In the genomic region with DNA sequence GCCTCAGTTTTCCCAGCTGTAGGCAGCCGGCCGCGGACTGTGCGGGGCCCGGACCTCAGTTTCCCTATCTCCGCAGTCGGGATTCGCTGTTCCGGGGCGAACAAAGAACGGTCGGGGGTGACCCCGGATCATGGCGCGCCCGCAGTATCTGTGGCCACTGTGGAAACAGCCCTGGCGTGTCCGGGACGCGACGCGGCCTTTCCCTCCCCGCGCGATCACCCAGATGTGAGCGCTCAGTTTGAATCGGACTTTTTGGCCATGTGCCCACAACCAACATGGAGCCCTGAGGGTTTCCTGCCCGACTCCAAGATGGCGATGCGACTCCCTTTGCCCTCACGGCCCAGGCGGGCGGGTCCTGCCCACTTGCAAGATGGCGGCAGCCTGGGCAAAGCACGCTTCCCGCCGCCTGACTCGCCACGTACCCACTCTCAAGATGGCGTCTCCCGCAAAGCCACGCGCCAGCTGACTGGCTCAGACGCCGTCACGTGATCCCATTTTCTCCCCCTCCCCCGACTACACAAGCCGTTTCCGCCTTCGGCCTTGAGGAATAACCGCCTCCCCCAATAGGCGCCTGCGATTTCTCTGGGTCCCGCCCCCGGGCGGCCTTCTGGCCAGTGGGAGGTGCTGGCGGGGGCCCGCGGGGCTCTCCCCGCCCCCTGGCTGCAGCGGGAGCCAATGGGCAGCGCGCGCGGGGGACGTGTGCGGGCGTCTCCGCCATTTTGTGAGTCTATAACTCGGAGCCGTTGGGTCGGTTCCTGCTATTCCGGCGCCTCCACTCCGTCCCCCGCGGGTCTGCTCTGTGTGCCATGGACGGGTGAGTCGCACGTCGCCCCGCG, we compare ENCODE assay signal across 1 cellular context.
TF ChIP-seq lines count a peak whose summit lies in the region.

Gene PTBP1, plus strand, starts transcription at position 761 of the 836 bp plus-strand sequence. Its CDS starts 46 bp downstream, at position 807.

TF ChIP-seq in K562, 482 proteins besides CTCF, POLR2A, EP300 and RAD21 (continued from another document and continues in another):
- TF ChIP-seq, protein P1, sequence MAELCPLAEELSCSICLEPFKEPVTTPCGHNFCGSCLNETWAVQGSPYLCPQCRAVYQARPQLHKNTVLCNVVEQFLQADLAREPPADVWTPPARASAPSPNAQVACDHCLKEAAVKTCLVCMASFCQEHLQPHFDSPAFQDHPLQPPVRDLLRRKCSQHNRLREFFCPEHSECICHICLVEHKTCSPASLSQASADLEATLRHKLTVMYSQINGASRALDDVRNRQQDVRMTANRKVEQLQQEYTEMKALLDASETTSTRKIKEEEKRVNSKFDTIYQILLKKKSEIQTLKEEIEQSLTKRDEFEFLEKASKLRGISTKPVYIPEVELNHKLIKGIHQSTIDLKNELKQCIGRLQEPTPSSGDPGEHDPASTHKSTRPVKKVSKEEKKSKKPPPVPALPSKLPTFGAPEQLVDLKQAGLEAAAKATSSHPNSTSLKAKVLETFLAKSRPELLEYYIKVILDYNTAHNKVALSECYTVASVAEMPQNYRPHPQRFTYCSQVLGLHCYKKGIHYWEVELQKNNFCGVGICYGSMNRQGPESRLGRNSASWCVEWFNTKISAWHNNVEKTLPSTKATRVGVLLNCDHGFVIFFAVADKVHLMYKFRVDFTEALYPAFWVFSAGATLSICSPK (IDR thresholded peaks at IDR 0.05; ENCODE audit: borderline replicate concordance) = no peak
- TF ChIP-seq ZNF398 (CRISPR knock-in tag; IDR thresholded peaks at IDR 0.05) (no peak), PHB (CRISPR knock-in tag; IDR thresholded peaks at IDR 0.05) (no peak), CC2D1A (IDR thresholded peaks at IDR 0.05) (no peak), SMAD2 (IDR thresholded peaks at IDR 0.05; ENCODE audit: low read depth, low read length) (no peak), RB1 (IDR thresholded peaks at IDR 0.05; ENCODE audit: low read depth) (peak; percentile 48; the same call in 1 of the 2 replicates), SRF (CRISPR knock-in tag; IDR thresholded peaks at IDR 0.05) (no peak), ELF1 (tag; IDR thresholded peaks at IDR 0.05) (peak; percentile 95), TBP (optimal IDR thresholded peaks at IDR 0.05; ENCODE audit: low read depth, low read length) (peak; percentile 94), ZNF146 (CRISPR knock-in tag; IDR thresholded peaks at IDR 0.05; ENCODE audit: unreplicated experiment) (no peak), ESRRA (IDR thresholded peaks at IDR 0.05; ENCODE audit: borderline replicate concordance, low read depth) (peak; percentile 72), RBBP5 (IDR thresholded peaks at IDR 0.05; ENCODE audit: borderline replicate concordance, insufficient read depth, low read length, poor library complexity, severe bottlenecking) (peak; percentile 56), NCOA6 (IDR thresholded peaks at IDR 0.05) (no peak), ZNF12 (CRISPR knock-in tag; IDR thresholded peaks at IDR 0.05) (0 out of 2 replicates have a peak, but pooled peaks have one; percentile 44), CREM (IDR thresholded peaks at IDR 0.05; ENCODE audit: low read depth) (peak; percentile 91), SAFB (IDR thresholded peaks at IDR 0.05; ENCODE audit: borderline replicate concordance, low read depth, low read length) (peak; percentile 98), ZNF431 (CRISPR knock-in tag; IDR thresholded peaks at IDR 0.05) (no peak; the same call in 1 of the 2 replicates), KAT2B (IDR thresholded peaks at IDR 0.05; ENCODE audit: low read depth, low read length) (no peak), PPARD (CRISPR knock-in tag; IDR thresholded peaks at IDR 0.05) (no peak), TRIM28 (IDR thresholded peaks at IDR 0.05) (no peak), TBL1XR1 (IDR thresholded peaks at IDR 0.05; ENCODE audit: low read length in 2 of 2) (peak; percentile 34 to 38; a peak in 3 of 4 replicates), ZSCAN32 (CRISPR knock-in tag; IDR thresholded peaks at IDR 0.05) (peak; percentile 85), LARP7 (IDR thresholded peaks at IDR 0.05) (no peak), HNRNPUL1 (IDR thresholded peaks at IDR 0.05; ENCODE audit: low read length) (no peak), MIER1 (IDR thresholded peaks at IDR 0.05; ENCODE audit: low read depth) (no peak), ZNF717 (CRISPR knock-in tag; IDR thresholded peaks at IDR 0.05) (no peak), HEY1 (CRISPR knock-in tag; IDR thresholded peaks at IDR 0.05; ENCODE audit: borderline replicate concordance) (no peak), FOXA1 (IDR thresholded peaks at IDR 0.05; ENCODE audit: borderline replicate concordance) (no peak), ZNF408 (CRISPR knock-in tag; IDR thresholded peaks at IDR 0.05; ENCODE audit: low read depth) (no peak), ZNF79 (CRISPR knock-in tag; IDR thresholded peaks at IDR 0.05; ENCODE audit: low read depth) (no peak), SMC3 (conservative IDR thresholded peaks at IDR 0.05; ENCODE audit: insufficient read depth, low read depth, low read length) (no peak), PTBP1 (IDR thresholded peaks at IDR 0.05; ENCODE audit: low read depth, low read length) (no peak)
- TF ChIP-seq, protein P2, sequence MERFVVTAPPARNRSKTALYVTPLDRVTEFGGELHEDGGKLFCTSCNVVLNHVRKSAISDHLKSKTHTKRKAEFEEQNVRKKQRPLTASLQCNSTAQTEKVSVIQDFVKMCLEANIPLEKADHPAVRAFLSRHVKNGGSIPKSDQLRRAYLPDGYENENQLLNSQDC (CRISPR knock-in tag; IDR thresholded peaks at IDR 0.05) = no peak
- TF ChIP-seq, protein P3, sequence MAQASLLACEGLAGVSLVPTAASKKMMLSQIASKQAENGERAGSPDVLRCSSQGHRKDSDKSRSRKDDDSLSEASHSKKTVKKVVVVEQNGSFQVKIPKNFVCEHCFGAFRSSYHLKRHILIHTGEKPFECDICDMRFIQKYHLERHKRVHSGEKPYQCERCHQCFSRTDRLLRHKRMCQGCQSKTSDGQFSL (CRISPR knock-in tag; IDR thresholded peaks at IDR 0.05) = no peak
- TF ChIP-seq, protein P3 (tag; IDR thresholded peaks at IDR 0.05) = no peak
- TF ChIP-seq, protein P4, sequence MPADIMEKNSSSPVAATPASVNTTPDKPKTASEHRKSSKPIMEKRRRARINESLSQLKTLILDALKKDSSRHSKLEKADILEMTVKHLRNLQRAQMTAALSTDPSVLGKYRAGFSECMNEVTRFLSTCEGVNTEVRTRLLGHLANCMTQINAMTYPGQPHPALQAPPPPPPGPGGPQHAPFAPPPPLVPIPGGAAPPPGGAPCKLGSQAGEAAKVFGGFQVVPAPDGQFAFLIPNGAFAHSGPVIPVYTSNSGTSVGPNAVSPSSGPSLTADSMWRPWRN (IDR thresholded peaks at IDR 0.05; ENCODE audit: low read depth) = no peak
- TF ChIP-seq, protein P5, sequence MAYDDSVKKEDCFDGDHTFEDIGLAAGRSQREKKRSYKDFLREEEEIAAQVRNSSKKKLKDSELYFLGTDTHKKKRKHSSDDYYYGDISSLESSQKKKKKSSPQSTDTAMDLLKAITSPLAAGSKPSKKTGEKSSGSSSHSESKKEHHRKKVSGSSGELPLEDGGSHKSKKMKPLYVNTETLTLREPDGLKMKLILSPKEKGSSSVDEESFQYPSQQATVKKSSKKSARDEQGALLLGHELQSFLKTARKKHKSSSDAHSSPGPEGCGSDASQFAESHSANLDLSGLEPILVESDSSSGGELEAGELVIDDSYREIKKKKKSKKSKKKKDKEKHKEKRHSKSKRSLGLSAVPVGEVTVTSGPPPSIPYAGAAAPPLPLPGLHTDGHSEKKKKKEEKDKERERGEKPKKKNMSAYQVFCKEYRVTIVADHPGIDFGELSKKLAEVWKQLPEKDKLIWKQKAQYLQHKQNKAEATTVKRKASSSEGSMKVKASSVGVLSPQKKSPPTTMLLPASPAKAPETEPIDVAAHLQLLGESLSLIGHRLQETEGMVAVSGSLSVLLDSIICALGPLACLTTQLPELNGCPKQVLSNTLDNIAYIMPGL (CRISPR knock-in tag; IDR thresholded peaks at IDR 0.05) = 0 out of 2 replicates have a peak, but pooled peaks have one; percentile 57
- TF ChIP-seq, protein P6, sequence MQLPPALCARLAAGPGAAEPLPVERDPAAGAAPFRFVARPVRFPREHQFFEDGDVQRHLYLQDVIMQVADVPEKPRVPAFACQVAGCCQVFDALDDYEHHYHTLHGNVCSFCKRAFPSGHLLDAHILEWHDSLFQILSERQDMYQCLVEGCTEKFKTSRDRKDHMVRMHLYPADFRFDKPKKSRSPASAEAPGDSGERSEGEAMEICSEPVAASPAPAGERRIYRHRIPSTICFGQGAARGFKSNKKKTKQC (CRISPR knock-in tag; IDR thresholded peaks at IDR 0.05) = 0 out of 2 replicates have a peak, but pooled peaks have one; percentile 20
- TF ChIP-seq, protein P7, sequence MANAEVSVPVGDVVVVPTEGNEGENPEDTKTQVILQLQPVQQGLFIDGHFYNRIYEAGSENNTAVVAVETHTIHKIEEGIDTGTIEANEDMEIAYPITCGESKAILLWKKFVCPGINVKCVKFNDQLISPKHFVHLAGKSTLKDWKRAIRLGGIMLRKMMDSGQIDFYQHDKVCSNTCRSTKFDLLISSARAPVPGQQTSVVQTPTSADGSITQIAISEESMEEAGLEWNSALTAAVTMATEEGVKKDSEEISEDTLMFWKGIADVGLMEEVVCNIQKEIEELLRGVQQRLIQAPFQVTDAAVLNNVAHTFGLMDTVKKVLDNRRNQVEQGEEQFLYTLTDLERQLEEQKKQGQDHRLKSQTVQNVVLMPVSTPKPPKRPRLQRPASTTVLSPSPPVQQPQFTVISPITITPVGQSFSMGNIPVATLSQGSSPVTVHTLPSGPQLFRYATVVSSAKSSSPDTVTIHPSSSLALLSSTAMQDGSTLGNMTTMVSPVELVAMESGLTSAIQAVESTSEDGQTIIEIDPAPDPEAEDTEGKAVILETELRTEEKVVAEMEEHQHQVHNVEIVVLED (CRISPR knock-in tag; IDR thresholded peaks at IDR 0.05) = peak; percentile 82
- TF ChIP-seq, protein P8, sequence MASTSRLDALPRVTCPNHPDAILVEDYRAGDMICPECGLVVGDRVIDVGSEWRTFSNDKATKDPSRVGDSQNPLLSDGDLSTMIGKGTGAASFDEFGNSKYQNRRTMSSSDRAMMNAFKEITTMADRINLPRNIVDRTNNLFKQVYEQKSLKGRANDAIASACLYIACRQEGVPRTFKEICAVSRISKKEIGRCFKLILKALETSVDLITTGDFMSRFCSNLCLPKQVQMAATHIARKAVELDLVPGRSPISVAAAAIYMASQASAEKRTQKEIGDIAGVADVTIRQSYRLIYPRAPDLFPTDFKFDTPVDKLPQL (IDR thresholded peaks at IDR 0.05; ENCODE audit: extremely low read depth, insufficient read length) = peak; percentile 29
- TF ChIP-seq, protein P9, sequence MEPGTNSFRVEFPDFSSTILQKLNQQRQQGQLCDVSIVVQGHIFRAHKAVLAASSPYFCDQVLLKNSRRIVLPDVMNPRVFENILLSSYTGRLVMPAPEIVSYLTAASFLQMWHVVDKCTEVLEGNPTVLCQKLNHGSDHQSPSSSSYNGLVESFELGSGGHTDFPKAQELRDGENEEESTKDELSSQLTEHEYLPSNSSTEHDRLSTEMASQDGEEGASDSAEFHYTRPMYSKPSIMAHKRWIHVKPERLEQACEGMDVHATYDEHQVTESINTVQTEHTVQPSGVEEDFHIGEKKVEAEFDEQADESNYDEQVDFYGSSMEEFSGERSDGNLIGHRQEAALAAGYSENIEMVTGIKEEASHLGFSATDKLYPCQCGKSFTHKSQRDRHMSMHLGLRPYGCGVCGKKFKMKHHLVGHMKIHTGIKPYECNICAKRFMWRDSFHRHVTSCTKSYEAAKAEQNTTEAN (CRISPR knock-in tag; IDR thresholded peaks at IDR 0.05) = no peak
- TF ChIP-seq, protein P10, sequence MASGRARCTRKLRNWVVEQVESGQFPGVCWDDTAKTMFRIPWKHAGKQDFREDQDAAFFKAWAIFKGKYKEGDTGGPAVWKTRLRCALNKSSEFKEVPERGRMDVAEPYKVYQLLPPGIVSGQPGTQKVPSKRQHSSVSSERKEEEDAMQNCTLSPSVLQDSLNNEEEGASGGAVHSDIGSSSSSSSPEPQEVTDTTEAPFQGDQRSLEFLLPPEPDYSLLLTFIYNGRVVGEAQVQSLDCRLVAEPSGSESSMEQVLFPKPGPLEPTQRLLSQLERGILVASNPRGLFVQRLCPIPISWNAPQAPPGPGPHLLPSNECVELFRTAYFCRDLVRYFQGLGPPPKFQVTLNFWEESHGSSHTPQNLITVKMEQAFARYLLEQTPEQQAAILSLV (tag; IDR thresholded peaks at IDR 0.05) = no peak
- TF ChIP-seq, protein P11, sequence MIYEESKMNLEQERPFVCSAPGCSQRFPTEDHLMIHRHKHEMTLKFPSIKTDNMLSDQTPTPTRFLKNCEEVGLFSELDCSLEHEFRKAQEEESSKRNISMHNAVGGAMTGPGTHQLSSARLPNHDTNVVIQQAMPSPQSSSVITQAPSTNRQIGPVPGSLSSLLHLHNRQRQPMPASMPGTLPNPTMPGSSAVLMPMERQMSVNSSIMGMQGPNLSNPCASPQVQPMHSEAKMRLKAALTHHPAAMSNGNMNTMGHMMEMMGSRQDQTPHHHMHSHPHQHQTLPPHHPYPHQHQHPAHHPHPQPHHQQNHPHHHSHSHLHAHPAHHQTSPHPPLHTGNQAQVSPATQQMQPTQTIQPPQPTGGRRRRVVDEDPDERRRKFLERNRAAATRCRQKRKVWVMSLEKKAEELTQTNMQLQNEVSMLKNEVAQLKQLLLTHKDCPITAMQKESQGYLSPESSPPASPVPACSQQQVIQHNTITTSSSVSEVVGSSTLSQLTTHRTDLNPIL (CRISPR knock-in tag; IDR thresholded peaks at IDR 0.05) = no peak
- TF ChIP-seq, protein P12, sequence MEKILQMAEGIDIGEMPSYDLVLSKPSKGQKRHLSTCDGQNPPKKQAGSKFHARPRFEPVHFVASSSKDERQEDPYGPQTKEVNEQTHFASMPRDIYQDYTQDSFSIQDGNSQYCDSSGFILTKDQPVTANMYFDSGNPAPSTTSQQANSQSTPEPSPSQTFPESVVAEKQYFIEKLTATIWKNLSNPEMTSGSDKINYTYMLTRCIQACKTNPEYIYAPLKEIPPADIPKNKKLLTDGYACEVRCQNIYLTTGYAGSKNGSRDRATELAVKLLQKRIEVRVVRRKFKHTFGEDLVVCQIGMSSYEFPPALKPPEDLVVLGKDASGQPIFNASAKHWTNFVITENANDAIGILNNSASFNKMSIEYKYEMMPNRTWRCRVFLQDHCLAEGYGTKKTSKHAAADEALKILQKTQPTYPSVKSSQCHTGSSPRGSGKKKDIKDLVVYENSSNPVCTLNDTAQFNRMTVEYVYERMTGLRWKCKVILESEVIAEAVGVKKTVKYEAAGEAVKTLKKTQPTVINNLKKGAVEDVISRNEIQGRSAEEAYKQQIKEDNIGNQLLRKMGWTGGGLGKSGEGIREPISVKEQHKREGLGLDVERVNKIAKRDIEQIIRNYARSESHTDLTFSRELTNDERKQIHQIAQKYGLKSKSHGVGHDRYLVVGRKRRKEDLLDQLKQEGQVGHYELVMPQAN (IDR thresholded peaks at IDR 0.05; ENCODE audit: borderline replicate concordance) = no peak; the same call in 1 of the 2 replicates
